In the genomic region with DNA sequence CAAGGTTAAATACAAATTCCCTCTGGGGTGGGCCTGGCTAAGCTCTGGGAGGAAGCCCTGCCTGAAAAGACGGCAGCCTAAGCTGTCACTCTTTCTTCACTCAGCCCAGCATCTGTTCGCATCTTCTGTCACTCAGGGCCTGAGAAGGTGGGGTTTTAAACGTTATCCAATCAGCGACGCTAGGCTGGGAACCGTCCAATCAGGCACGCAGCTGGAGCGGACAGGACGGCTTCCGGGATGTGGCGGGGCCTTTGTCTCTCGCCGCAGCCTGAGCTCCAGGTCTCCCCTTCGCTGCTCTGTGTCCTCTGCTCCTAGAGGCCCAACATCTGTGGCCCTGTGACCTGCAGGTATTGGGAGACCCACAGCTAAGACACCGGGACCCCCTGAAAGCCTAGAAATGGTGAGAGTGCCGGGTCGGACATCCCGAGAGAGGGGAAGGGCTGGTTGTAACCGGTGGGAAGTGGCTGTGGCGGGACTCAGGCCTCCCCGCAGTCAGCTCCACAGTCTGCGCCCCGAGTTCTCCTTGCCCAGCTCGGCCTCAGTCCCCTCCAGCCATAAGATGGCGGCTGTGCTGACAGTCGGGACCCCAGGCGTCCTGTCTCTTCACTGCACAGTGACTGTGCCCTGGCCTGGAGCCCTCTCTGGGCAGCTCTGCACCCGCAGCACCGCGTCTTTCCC, we compare ENCODE assay signal across 8 cellular contexts. TPM values are rescaled to one million over a fixed set of nuclear protein-coding genes. Genes with fewer than 3 reads are reported as not detected.
DNase-seq lines count a peak whose midpoint lies in the region; ATAC-seq and TF ChIP-seq lines count a peak whose summit lies in the region.

A gene (plus strand): TSS at position 254 of the 678 bp plus-strand sequence. CDS start 144 bp downstream, at position 398.

- peaks cover 24% of the 10 kb centered on the region for H3K4me1 ChIP-seq in left ventricle myocardium inferior
- no peaks in the 10 kb centered on the region for H3K4me1 ChIP-seq in upper lobe of right lung

- peaks cover 36% of the 10 kb centered on the region for H3K36me3 Mint-ChIP-seq in progenitor cell of endocrine pancreas (ENCODE audit: insufficient read depth)

- H3K4me3 ChIP-seq in left ventricle myocardium inferior (peak within 1 kb of the TSS; percentile 77), upper lobe of right lung (peak within 1 kb of the TSS; percentile 84)

- intact Hi-C loops in left ventricle myocardium inferior (cut with micrococcal nuclease): no loop called here
- intact Hi-C loops in upper lobe of right lung (cut with DNase I): no loop called here

- H3K9me3 ChIP-seq in left ventricle myocardium inferior (replicated peaks) (no peaks in the 10 kb centered on the region), upper lobe of right lung (no peaks in the 10 kb centered on the region)

- peak within 1 kb of the TSS; percentile 78 for H3K27ac ChIP-seq in left ventricle myocardium inferior (replicated peaks)
- H3K27ac ChIP-seq in upper lobe of right lung: peak within 1 kb of the TSS; percentile 82

- peaks cover 32% of the 10 kb centered on the region for H3K36me3 ChIP-seq in left ventricle myocardium inferior
- H3K36me3 ChIP-seq in upper lobe of right lung: peaks cover 13% of the 10 kb centered on the region

- peaks cover 12% of the 10 kb centered on the region for H3K9me3 Mint-ChIP-seq in progenitor cell of endocrine pancreas (ENCODE audit: low read depth)

- peak within 1 kb of the TSS; percentile 98 for H3K4me3 Mint-ChIP-seq in progenitor cell of endocrine pancreas (ENCODE audit: low read depth)

- DNase-seq in NCI-H187 treated with DMSO at 0.1 percent for 48 hours (lab: John Stamatoyannopoulos, UW) (peak; percentile 55), T-helper 2 cell (peak; percentile 61 to 98 (median 83)), amygdala (lab: John Stamatoyannopoulos, UW) (peak; percentile 63 to 96 (median 89)), left ventricle myocardium inferior (peak; percentile 91), progenitor cell of endocrine pancreas (ENCODE audit: low spot score, unreplicated experiment) (peak; percentile 75), upper lobe of right lung (peak; percentile 94)

- H3K27me3 Mint-ChIP-seq in progenitor cell of endocrine pancreas: no peaks in the 10 kb centered on the region

- H3K27ac Mint-ChIP-seq in progenitor cell of endocrine pancreas: peak within 1 kb of the TSS; percentile 100

- H3K27me3 ChIP-seq in left ventricle myocardium inferior (ENCODE audit: low read depth): no peaks in the 10 kb centered on the region
- no peaks in the 10 kb centered on the region for H3K27me3 ChIP-seq in upper lobe of right lung

- no peak for TF ChIP-seq CTCF in left ventricle myocardium inferior (IDR thresholded peaks at IDR 0.05; ENCODE audit: borderline replicate concordance)
- no peak for TF ChIP-seq CTCF in progenitor cell of endocrine pancreas (IDR thresholded peaks at IDR 0.05; ENCODE audit: unreplicated experiment)
- TF ChIP-seq CTCF in upper lobe of right lung (IDR thresholded peaks at IDR 0.05): no peak

- peak; percentile 98 for ATAC-seq in GM18499 (IDR thresholded peaks at IDR 0.05; ENCODE audit: insufficient read depth, unreplicated experiment)
- peak; percentile 97 for ATAC-seq in HG02938 (IDR thresholded peaks at IDR 0.05; ENCODE audit: unreplicated experiment)
- peak; percentile 99 for ATAC-seq in upper lobe of right lung

- peaks cover 18% of the 10 kb centered on the region for H3K4me1 Mint-ChIP-seq in progenitor cell of endocrine pancreas (ENCODE audit: low read depth)

RNA-seq across cellular contexts. Expression of the gene that starts here (rescaled TPM):
- total RNA-seq in left ventricle myocardium inferior: 12.4 TPM
- total RNA-seq in progenitor cell of endocrine pancreas: 55.4 and 60.0 TPM in 2 replicates
- 24.5 TPM for total RNA-seq in upper lobe of right lung

Comparison
In these comparisons a context has a peak if more than half of its experiments do, and no peak if none do; other contexts are left out.
1. Peak in every context shown above with its lines: DNase-seq, ATAC-seq, H3K4me3 ChIP-seq and H3K27ac ChIP-seq.